ENCODE assay signal across 1 cellular context in the genomic region with DNA sequence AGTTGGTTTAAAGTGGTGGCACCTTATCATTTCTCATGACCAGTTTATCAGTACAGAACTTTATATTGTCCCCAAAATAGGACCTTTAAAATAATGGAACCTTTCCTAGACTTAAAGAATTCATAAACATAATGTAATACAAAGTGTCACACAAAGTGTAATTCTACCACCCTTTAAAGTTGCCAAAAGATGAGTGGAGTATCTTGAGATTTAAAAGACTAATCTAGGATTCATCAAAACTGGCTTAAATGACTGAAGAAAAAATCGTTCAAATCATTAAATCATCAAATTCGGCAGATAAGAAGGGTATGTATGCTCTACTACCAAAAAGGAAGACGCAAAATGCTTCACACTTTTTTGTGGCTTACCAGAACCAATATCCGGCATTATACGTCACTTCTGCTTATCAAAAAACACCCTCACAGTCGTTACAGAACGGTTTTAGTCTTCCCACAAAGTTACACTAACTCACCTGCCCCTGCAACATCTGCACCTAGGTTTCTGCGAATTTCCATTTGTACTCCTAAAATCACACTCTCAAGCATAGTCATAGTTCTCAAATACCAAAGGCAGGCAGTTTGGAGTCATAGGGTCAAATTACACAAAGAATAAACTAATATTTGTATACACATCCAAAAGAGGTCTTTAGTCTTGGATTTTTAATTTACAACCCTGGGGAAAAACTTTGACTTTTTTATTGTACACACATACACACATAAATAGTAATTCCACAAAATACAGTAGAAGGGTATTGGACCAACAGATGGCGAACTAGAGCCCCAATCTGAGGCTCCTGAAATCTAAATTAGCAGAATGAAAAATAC.
TF ChIP-seq lines count a peak whose summit lies in the region.

No MANE protein-coding gene starts in this region.

TF ChIP-seq in HCT116, 20 proteins besides CTCF, POLR2A, EP300 and RAD21 (continued from another document):
- TF ChIP-seq, protein P1, sequence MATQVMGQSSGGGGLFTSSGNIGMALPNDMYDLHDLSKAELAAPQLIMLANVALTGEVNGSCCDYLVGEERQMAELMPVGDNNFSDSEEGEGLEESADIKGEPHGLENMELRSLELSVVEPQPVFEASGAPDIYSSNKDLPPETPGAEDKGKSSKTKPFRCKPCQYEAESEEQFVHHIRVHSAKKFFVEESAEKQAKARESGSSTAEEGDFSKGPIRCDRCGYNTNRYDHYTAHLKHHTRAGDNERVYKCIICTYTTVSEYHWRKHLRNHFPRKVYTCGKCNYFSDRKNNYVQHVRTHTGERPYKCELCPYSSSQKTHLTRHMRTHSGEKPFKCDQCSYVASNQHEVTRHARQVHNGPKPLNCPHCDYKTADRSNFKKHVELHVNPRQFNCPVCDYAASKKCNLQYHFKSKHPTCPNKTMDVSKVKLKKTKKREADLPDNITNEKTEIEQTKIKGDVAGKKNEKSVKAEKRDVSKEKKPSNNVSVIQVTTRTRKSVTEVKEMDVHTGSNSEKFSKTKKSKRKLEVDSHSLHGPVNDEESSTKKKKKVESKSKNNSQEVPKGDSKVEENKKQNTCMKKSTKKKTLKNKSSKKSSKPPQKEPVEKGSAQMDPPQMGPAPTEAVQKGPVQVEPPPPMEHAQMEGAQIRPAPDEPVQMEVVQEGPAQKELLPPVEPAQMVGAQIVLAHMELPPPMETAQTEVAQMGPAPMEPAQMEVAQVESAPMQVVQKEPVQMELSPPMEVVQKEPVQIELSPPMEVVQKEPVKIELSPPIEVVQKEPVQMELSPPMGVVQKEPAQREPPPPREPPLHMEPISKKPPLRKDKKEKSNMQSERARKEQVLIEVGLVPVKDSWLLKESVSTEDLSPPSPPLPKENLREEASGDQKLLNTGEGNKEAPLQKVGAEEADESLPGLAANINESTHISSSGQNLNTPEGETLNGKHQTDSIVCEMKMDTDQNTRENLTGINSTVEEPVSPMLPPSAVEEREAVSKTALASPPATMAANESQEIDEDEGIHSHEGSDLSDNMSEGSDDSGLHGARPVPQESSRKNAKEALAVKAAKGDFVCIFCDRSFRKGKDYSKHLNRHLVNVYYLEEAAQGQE (IDR thresholded peaks at IDR 0.05; ENCODE audit: low read depth), result no peak
